Comparison of ENCODE assay signal across 2 cellular contexts in the genomic region with DNA sequence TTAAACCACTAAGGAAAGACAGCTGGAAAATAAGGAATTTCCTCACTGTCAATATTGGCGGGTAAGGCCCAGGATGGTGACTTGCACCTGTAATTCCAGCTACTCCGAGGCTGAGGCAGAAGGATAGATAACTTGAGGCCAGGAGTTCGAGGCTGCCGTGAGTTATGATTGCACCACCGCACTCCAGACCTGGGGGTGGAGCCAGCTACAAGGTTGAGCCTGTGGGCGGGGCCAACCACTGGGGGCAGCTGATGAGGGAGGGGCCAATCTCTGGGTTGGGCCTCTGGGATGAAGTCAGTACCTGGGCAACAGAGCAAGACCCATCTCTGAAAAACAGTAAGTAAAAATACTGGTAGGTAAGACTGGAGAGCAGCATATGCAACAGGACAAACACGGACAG.
A peak's percentile ranks its signal among the peaks of the same experiment; 100 is the strongest.
TF ChIP-seq lines count a peak whose summit lies in the region.

No MANE protein-coding gene starts in this region.

TF ChIP-seq in HEK293T, 16 proteins besides CTCF, POLR2A, EP300 and RAD21 (continued from another document):
- TF ChIP-seq HDGF (IDR thresholded peaks at IDR 0.05; ENCODE audit: borderline replicate concordance) = no peak
- no peak for TF ChIP-seq NFRKB (IDR thresholded peaks at IDR 0.05)
- no peak for TF ChIP-seq FOXM1 (IDR thresholded peaks at IDR 0.05; ENCODE audit: borderline replicate concordance)
- no peak for TF ChIP-seq FOXA1 (IDR thresholded peaks at IDR 0.05)
- TF ChIP-seq FOXK2 (IDR thresholded peaks at IDR 0.05) = no peak
- TF ChIP-seq, protein P1, sequence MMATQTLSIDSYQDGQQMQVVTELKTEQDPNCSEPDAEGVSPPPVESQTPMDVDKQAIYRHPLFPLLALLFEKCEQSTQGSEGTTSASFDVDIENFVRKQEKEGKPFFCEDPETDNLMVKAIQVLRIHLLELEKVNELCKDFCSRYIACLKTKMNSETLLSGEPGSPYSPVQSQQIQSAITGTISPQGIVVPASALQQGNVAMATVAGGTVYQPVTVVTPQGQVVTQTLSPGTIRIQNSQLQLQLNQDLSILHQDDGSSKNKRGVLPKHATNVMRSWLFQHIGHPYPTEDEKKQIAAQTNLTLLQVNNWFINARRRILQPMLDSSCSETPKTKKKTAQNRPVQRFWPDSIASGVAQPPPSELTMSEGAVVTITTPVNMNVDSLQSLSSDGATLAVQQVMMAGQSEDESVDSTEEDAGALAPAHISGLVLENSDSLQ (IDR thresholded peaks at IDR 0.05) = no peak
- TF ChIP-seq BHLHE40 (IDR thresholded peaks at IDR 0.05; ENCODE audit: borderline replicate concordance) = no peak
- TF ChIP-seq ARNT (IDR thresholded peaks at IDR 0.05) = no peak
- TF ChIP-seq SUZ12 (IDR thresholded peaks at IDR 0.05) = no peak
- no peak for TF ChIP-seq SP1 (IDR thresholded peaks at IDR 0.05)
- TF ChIP-seq CTBP1 (IDR thresholded peaks at IDR 0.05; ENCODE audit: borderline replicate concordance) = no peak
- no peak for TF ChIP-seq L3MBTL2 (conservative IDR thresholded peaks at IDR 0.05)
- no peak for TF ChIP-seq TARDBP (IDR thresholded peaks at IDR 0.05)
TF ChIP-seq in HEK293T: peak in this region for 0.

TF ChIP-seq in K562, 482 proteins besides CTCF, POLR2A, EP300 and RAD21:
- TF ChIP-seq, protein P2, sequence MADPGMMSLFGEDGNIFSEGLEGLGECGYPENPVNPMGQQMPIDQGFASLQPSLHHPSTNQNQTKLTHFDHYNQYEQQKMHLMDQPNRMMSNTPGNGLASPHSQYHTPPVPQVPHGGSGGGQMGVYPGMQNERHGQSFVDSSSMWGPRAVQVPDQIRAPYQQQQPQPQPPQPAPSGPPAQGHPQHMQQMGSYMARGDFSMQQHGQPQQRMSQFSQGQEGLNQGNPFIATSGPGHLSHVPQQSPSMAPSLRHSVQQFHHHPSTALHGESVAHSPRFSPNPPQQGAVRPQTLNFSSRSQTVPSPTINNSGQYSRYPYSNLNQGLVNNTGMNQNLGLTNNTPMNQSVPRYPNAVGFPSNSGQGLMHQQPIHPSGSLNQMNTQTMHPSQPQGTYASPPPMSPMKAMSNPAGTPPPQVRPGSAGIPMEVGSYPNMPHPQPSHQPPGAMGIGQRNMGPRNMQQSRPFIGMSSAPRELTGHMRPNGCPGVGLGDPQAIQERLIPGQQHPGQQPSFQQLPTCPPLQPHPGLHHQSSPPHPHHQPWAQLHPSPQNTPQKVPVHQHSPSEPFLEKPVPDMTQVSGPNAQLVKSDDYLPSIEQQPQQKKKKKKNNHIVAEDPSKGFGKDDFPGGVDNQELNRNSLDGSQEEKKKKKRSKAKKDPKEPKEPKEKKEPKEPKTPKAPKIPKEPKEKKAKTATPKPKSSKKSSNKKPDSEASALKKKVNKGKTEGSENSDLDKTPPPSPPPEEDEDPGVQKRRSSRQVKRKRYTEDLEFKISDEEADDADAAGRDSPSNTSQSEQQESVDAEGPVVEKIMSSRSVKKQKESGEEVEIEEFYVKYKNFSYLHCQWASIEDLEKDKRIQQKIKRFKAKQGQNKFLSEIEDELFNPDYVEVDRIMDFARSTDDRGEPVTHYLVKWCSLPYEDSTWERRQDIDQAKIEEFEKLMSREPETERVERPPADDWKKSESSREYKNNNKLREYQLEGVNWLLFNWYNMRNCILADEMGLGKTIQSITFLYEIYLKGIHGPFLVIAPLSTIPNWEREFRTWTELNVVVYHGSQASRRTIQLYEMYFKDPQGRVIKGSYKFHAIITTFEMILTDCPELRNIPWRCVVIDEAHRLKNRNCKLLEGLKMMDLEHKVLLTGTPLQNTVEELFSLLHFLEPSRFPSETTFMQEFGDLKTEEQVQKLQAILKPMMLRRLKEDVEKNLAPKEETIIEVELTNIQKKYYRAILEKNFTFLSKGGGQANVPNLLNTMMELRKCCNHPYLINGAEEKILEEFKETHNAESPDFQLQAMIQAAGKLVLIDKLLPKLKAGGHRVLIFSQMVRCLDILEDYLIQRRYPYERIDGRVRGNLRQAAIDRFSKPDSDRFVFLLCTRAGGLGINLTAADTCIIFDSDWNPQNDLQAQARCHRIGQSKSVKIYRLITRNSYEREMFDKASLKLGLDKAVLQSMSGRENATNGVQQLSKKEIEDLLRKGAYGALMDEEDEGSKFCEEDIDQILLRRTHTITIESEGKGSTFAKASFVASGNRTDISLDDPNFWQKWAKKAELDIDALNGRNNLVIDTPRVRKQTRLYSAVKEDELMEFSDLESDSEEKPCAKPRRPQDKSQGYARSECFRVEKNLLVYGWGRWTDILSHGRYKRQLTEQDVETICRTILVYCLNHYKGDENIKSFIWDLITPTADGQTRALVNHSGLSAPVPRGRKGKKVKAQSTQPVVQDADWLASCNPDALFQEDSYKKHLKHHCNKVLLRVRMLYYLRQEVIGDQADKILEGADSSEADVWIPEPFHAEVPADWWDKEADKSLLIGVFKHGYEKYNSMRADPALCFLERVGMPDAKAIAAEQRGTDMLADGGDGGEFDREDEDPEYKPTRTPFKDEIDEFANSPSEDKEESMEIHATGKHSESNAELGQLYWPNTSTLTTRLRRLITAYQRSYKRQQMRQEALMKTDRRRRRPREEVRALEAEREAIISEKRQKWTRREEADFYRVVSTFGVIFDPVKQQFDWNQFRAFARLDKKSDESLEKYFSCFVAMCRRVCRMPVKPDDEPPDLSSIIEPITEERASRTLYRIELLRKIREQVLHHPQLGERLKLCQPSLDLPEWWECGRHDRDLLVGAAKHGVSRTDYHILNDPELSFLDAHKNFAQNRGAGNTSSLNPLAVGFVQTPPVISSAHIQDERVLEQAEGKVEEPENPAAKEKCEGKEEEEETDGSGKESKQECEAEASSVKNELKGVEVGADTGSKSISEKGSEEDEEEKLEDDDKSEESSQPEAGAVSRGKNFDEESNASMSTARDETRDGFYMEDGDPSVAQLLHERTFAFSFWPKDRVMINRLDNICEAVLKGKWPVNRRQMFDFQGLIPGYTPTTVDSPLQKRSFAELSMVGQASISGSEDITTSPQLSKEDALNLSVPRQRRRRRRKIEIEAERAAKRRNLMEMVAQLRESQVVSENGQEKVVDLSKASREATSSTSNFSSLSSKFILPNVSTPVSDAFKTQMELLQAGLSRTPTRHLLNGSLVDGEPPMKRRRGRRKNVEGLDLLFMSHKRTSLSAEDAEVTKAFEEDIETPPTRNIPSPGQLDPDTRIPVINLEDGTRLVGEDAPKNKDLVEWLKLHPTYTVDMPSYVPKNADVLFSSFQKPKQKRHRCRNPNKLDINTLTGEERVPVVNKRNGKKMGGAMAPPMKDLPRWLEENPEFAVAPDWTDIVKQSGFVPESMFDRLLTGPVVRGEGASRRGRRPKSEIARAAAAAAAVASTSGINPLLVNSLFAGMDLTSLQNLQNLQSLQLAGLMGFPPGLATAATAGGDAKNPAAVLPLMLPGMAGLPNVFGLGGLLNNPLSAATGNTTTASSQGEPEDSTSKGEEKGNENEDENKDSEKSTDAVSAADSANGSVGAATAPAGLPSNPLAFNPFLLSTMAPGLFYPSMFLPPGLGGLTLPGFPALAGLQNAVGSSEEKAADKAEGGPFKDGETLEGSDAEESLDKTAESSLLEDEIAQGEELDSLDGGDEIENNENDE (IDR thresholded peaks at IDR 0.05; ENCODE audit: low read depth, low read length) = no peak
- TF ChIP-seq, protein P3, sequence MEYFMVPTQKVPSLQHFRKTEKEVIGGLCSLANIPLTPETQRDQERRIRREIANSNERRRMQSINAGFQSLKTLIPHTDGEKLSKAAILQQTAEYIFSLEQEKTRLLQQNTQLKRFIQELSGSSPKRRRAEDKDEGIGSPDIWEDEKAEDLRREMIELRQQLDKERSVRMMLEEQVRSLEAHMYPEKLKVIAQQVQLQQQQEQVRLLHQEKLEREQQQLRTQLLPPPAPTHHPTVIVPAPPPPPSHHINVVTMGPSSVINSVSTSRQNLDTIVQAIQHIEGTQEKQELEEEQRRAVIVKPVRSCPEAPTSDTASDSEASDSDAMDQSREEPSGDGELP (CRISPR knock-in tag; IDR thresholded peaks at IDR 0.05; ENCODE audit: borderline replicate concordance) = peak; percentile 29; the same call in 1 of the 2 replicates
- no peak for TF ChIP-seq HDGF (IDR thresholded peaks at IDR 0.05)
- peak; percentile 82 for TF ChIP-seq CEBPB (tag; IDR thresholded peaks at IDR 0.05)
- no peak for TF ChIP-seq KAT7 (CRISPR knock-in tag; IDR thresholded peaks at IDR 0.05; ENCODE audit: borderline replicate concordance)
- no peak for TF ChIP-seq HOXB6 (CRISPR knock-in tag; IDR thresholded peaks at IDR 0.05; ENCODE audit: borderline replicate concordance)
TF ChIP-seq in K562: peak in this region for 2.
